In the genomic region with DNA sequence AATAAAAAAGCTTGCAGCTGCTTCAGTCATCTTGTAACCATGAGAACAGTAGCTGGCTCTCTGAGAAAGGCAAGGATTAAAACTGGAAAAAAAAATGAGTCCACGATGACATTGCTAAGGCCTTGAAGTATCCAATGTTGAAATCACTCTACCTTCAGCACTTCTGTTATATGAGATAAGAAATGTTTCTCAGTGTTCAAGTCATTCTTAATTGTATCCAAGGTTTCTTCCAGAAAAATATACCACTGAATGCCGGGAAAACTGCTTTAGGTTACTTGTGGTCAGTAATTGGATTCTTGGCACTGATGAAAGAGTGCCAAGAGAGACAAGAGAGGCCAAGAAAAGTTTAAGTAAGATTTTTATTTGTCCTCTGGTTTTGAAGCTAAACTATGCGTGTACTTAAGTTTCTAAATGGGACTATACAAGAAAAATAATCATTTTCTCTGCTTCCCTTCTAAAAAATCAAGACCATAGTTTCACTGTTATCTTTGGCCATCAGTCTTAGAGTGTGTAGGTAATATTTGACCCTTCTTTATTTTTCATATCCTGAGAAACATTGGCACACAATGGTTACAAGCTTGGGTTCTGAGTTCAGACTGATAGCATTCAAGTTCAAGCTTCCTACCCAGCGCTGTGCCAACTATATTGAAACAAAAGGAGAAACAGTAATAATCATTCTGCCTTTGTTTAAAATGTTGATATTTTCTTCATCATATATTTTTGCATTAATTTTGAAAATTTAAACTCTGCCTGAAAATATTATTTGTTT, we compare ENCODE assay signal across 1 cellular context.
TF ChIP-seq lines count a peak whose summit lies in the region.

No MANE protein-coding gene starts in this region.

TF ChIP-seq in endothelial cell of umbilical vein, 7 proteins besides CTCF, POLR2A, EP300 and RAD21:
- TF ChIP-seq, protein P1, sequence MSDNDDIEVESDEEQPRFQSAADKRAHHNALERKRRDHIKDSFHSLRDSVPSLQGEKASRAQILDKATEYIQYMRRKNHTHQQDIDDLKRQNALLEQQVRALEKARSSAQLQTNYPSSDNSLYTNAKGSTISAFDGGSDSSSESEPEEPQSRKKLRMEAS (IDR thresholded peaks at IDR 0.05; ENCODE audit: insufficient read depth, insufficient read length), result no peak
- TF ChIP-seq POLR2AphosphoS5 (IDR thresholded peaks at IDR 0.05; ENCODE audit: insufficient read depth, low read depth, low read length) (no peak), MYC (IDR thresholded peaks at IDR 0.05; ENCODE audit: low read depth, low read length) (no peak), JUN (IDR thresholded peaks at IDR 0.05; ENCODE audit: borderline replicate concordance, insufficient read depth, insufficient read length, low read depth) (no peak)
